ENCODE assay signal across 1 cellular context in the genomic region with DNA sequence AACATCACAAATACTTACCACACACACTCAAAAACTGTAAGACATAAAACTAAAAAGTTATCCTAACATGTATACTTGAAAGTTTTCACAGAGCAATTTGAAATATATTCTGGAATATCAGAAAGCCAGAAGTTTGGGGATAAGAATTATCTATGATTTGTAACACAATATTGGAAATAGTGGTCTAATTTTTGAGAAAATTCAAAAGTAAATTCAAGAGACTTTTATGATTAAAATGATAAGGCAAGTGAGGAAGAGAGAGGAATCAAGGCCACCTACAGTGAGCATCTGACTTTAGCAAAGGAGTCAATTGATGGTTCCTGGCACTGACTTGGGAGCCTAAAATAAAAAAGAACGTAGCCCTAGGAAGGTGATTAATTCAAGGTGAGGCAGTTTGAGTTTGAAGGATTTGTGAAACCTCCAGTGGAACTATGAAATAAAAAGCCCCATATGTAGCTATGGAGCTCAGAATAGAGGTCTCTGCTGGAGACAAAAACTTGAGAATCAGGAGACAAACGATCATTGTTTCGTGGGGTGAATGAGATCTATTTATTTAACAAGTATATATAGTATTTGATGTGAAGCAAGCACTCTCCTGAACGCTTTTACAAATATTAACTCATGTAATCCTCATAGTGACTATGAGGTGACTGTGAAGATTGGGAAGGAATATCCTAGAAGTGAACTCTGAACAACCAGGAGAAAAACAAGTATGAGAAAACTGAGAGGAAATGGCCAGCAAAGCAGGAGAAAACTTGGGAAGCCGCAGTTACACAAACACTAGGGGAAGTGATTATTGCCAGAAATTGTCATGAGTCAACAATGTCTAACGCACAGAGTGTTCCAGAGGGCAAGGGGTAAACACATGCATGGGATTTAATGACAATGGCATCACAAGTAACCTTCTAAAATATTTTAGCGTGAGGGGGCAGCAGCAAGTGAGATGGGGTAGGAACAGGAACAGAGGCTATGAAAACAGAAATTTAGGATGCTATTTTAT.
TF ChIP-seq lines count a peak whose summit lies in the region.

No MANE protein-coding gene starts in this region.

TF ChIP-seq in HepG2, 621 proteins besides CTCF, POLR2A, EP300 and RAD21 (continued from another document and continues in another):
- TF ChIP-seq ZNF362 (CRISPR knock-in tag; IDR thresholded peaks at IDR 0.05; ENCODE audit: borderline replicate concordance) (peak; percentile 64; the same call in 1 of the 2 replicates), ZNF574 (CRISPR knock-in tag; IDR thresholded peaks at IDR 0.05) (peak; percentile 47; the same call in 1 of the 2 replicates), MAZ (IDR thresholded peaks at IDR 0.05; ENCODE audit: borderline replicate concordance, low read depth, low read length) (no peak), MAZ (CRISPR knock-in tag; IDR thresholded peaks at IDR 0.05; ENCODE audit: low read depth) (peak; percentile 58; the same call in 1 of the 2 replicates), ZKSCAN8 (CRISPR knock-in tag; IDR thresholded peaks at IDR 0.05; ENCODE audit: borderline replicate concordance) (0 out of 2 replicates have a peak, but pooled peaks have one; percentile 93), RCOR2 (CRISPR knock-in tag; IDR thresholded peaks at IDR 0.05) (peak; percentile 86), REPIN1 (CRISPR knock-in tag; IDR thresholded peaks at IDR 0.05; ENCODE audit: borderline replicate concordance, low read depth) (peak; percentile 77; the same call in 1 of the 2 replicates), RXRB (CRISPR knock-in tag; IDR thresholded peaks at IDR 0.05; ENCODE audit: borderline replicate concordance) (peak; percentile 93), BORCS8-MEF2B (CRISPR knock-in tag; IDR thresholded peaks at IDR 0.05) (peak; percentile 55; the same call in 1 of the 2 replicates), ELF3 (CRISPR knock-in tag; IDR thresholded peaks at IDR 0.05) (peak; percentile 97), ATF1 (CRISPR knock-in tag; IDR thresholded peaks at IDR 0.05) (peak; percentile 60), ZNF589 (CRISPR knock-in tag; conservative IDR thresholded peaks at IDR 0.05) (0 out of 2 replicates have a peak, but pooled peaks have one; percentile 39), JUNB (CRISPR knock-in tag; IDR thresholded peaks at IDR 0.05; ENCODE audit: borderline replicate concordance) (peak; percentile 65; the same call in 1 of the 2 replicates), ZNF772 (CRISPR knock-in tag; IDR thresholded peaks at IDR 0.05) (peak; percentile 75), SMAD1 (CRISPR knock-in tag; IDR thresholded peaks at IDR 0.05; ENCODE audit: borderline replicate concordance, low read depth) (no peak), MED1 (CRISPR knock-in tag; IDR thresholded peaks at IDR 0.05) (peak; percentile 100), ZNF737 (CRISPR knock-in tag; IDR thresholded peaks at IDR 0.05; ENCODE audit: borderline replicate concordance) (no peak), JARID2 (CRISPR knock-in tag; IDR thresholded peaks at IDR 0.05; ENCODE audit: insufficient replicate concordance) (no peak), ZNF10 (CRISPR knock-in tag; IDR thresholded peaks at IDR 0.05; ENCODE audit: borderline replicate concordance, low read depth) (no peak), JUND (CRISPR knock-in tag; IDR thresholded peaks at IDR 0.05) (no peak; the same call in 1 of the 2 replicates), ZNF652 (CRISPR knock-in tag; IDR thresholded peaks at IDR 0.05; ENCODE audit: borderline replicate concordance, low read depth) (peak; percentile 74), TBX3 (IDR thresholded peaks at IDR 0.05; ENCODE audit: borderline replicate concordance) (peak; percentile 99), EED (CRISPR knock-in tag; IDR thresholded peaks at IDR 0.05) (no peak), HES4 (CRISPR knock-in tag; IDR thresholded peaks at IDR 0.05; ENCODE audit: borderline replicate concordance) (no peak), MAFK (conservative IDR thresholded peaks at IDR 0.05 in 1 of 2, IDR thresholded peaks at IDR 0.05 in 1 of 2; ENCODE audit: low read length in 2 of 2) (peak; percentile 49 to 57; a peak in 3 of 4 replicates), NCOA5 (CRISPR knock-in tag; IDR thresholded peaks at IDR 0.05) (peak; percentile 67; the same call in 1 of the 2 replicates), FOXA1 (IDR thresholded peaks at IDR 0.05) (peak; percentile 71), FOXA1 (CRISPR knock-in tag; IDR thresholded peaks at IDR 0.05) (peak; percentile 96), CBX2 (IDR thresholded peaks at IDR 0.05; ENCODE audit: low read depth, low read length) (no peak), CBX2 (CRISPR knock-in tag; IDR thresholded peaks at IDR 0.05; ENCODE audit: low read depth) (no peak), ZNF160 (CRISPR knock-in tag; IDR thresholded peaks at IDR 0.05) (peak; percentile 74; the same call in 1 of the 2 replicates)
- TF ChIP-seq, protein P1, sequence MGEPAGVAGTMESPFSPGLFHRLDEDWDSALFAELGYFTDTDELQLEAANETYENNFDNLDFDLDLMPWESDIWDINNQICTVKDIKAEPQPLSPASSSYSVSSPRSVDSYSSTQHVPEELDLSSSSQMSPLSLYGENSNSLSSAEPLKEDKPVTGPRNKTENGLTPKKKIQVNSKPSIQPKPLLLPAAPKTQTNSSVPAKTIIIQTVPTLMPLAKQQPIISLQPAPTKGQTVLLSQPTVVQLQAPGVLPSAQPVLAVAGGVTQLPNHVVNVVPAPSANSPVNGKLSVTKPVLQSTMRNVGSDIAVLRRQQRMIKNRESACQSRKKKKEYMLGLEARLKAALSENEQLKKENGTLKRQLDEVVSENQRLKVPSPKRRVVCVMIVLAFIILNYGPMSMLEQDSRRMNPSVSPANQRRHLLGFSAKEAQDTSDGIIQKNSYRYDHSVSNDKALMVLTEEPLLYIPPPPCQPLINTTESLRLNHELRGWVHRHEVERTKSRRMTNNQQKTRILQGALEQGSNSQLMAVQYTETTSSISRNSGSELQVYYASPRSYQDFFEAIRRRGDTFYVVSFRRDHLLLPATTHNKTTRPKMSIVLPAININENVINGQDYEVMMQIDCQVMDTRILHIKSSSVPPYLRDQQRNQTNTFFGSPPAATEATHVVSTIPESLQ (CRISPR knock-in tag; conservative IDR thresholded peaks at IDR 0.05), result peak; percentile 83; the same call in 1 of the 2 replicates
- TF ChIP-seq, protein P2, sequence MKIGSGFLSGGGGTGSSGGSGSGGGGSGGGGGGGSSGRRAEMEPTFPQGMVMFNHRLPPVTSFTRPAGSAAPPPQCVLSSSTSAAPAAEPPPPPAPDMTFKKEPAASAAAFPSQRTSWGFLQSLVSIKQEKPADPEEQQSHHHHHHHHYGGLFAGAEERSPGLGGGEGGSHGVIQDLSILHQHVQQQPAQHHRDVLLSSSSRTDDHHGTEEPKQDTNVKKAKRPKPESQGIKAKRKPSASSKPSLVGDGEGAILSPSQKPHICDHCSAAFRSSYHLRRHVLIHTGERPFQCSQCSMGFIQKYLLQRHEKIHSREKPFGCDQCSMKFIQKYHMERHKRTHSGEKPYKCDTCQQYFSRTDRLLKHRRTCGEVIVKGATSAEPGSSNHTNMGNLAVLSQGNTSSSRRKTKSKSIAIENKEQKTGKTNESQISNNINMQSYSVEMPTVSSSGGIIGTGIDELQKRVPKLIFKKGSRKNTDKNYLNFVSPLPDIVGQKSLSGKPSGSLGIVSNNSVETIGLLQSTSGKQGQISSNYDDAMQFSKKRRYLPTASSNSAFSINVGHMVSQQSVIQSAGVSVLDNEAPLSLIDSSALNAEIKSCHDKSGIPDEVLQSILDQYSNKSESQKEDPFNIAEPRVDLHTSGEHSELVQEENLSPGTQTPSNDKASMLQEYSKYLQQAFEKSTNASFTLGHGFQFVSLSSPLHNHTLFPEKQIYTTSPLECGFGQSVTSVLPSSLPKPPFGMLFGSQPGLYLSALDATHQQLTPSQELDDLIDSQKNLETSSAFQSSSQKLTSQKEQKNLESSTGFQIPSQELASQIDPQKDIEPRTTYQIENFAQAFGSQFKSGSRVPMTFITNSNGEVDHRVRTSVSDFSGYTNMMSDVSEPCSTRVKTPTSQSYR (CRISPR knock-in tag; IDR thresholded peaks at IDR 0.05; ENCODE audit: borderline replicate concordance), result peak; percentile 37; the same call in 1 of the 2 replicates
- TF ChIP-seq, protein P3, sequence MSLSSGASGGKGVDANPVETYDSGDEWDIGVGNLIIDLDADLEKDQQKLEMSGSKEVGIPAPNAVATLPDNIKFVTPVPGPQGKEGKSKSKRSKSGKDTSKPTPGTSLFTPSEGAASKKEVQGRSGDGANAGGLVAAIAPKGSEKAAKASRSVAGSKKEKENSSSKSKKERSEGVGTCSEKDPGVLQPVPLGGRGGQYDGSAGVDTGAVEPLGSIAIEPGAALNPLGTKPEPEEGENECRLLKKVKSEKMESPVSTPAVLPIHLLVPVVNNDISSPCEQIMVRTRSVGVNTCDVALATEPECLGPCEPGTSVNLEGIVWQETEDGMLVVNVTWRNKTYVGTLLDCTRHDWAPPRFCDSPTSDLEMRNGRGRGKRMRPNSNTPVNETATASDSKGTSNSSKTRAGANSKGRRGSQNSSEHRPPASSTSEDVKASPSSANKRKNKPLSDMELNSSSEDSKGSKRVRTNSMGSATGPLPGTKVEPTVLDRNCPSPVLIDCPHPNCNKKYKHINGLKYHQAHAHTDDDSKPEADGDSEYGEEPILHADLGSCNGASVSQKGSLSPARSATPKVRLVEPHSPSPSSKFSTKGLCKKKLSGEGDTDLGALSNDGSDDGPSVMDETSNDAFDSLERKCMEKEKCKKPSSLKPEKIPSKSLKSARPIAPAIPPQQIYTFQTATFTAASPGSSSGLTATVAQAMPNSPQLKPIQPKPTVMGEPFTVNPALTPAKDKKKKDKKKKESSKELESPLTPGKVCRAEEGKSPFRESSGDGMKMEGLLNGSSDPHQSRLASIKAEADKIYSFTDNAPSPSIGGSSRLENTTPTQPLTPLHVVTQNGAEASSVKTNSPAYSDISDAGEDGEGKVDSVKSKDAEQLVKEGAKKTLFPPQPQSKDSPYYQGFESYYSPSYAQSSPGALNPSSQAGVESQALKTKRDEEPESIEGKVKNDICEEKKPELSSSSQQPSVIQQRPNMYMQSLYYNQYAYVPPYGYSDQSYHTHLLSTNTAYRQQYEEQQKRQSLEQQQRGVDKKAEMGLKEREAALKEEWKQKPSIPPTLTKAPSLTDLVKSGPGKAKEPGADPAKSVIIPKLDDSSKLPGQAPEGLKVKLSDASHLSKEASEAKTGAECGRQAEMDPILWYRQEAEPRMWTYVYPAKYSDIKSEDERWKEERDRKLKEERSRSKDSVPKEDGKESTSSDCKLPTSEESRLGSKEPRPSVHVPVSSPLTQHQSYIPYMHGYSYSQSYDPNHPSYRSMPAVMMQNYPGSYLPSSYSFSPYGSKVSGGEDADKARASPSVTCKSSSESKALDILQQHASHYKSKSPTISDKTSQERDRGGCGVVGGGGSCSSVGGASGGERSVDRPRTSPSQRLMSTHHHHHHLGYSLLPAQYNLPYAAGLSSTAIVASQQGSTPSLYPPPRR (CRISPR knock-in tag; IDR thresholded peaks at IDR 0.05; ENCODE audit: borderline replicate concordance), result peak; percentile 100
- TF ChIP-seq, protein P4, sequence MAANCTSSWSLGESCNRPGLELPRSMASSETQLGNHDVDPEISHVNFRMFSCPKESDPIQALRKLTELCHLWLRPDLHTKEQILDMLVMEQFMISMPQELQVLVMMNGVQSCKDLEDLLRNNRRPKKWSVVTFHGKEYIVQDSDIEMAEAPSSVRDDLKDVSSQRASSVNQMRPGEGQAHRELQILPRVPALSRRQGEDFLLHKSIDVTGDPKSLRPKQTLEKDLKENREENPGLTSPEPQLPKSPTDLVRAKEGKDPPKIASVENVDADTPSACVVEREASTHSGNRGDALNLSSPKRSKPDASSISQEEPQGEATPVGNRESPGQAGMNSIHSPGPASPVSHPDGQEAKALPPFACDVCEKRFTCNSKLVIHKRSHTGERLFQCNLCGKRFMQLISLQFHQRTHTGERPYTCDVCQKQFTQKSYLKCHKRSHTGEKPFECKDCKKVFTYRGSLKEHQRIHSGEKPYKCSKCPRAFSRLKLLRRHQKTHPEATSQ (CRISPR knock-in tag; IDR thresholded peaks at IDR 0.05; ENCODE audit: borderline replicate concordance), result peak; percentile 44; the same call in 1 of the 2 replicates
- TF ChIP-seq, protein P5, sequence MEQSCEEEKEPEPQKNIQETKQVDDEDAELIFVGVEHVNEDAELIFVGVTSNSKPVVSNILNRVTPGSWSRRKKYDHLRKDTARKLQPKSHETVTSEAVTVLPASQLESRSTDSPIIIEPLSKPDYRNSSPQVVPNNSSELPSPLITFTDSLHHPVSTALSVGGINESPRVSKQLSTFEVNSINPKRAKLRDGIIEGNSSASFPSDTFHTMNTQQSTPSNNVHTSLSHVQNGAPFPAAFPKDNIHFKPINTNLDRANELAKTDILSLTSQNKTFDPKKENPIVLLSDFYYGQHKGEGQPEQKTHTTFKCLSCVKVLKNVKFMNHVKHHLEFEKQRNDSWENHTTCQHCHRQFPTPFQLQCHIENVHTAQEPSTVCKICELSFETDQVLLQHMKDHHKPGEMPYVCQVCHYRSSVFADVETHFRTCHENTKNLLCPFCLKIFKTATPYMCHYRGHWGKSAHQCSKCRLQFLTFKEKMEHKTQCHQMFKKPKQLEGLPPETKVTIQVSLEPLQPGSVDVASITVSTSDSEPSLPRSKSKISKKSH (CRISPR knock-in tag; IDR thresholded peaks at IDR 0.05; ENCODE audit: borderline replicate concordance), result no peak
